ENCODE assay signal across 11 cellular contexts in genomic region chr17:48244121-48244711, GRCh38.
DNase-seq lines count a peak whose midpoint lies in the region; ATAC-seq, FAIRE-seq and TF ChIP-seq lines count a peak whose summit lies in the region.
"Had no signal": no experiment of that assay in that cellular context is flagged by ENCODE, and none has a peak within 500 bp of the region (broad histone marks: within the 10 kb centered on the region; RNA-seq: fewer than 3 reads in every experiment).

No MANE protein-coding gene starts in this region.

- H3K27ac Mint-ChIP-seq in HFFc6, result peak overlapping the region; percentile 77

- 0 out of 22 replicates have a peak, but pooled peaks cover 0 to 3% (median 0%) of the 10 kb centered on the region in 11 experiments for H3K27me3 ChIP-seq in BLaER1 treated with 17β-estradiol and CSF1 and Interleukin-3, amounts not matched to agents 10 nM and 100 nM
- H3K27me3 ChIP-seq in kidney epithelial cell (ENCODE audit: control insufficient read depth, insufficient read depth, low read length), result no peaks in the 10 kb centered on the region

- H3K4me3 ChIP-seq in BLaER1 treated with 17β-estradiol and CSF1 and Interleukin-3, amounts not matched to agents 10 nM and 100 nM, result no peak overlapping the region
- no peak overlapping the region for H3K4me3 ChIP-seq in kidney epithelial cell (ENCODE audit: low read depth, low read length)

- ATAC-seq in SK-N-SH treated with all-trans-retinoic acid at 6 μM for 48 hours, result no peak
- ATAC-seq: activated CD8-positive, alpha-beta memory T cell treated with anti-CD3 and anti-CD28 coated beads, Interleukin-2, amount 10 ng/mL, durations not matched to agents 7 days and 5 days had no signal

- H3K9me3 Mint-ChIP-seq in HFFc6, result no peaks in the 10 kb centered on the region

- H3K4me3 Mint-ChIP-seq in HFFc6, result peak overlapping the region; percentile 50
- H3K4me3 Mint-ChIP-seq: activated CD8-positive, alpha-beta memory T cell treated with anti-CD3 and anti-CD28 coated beads, Interleukin-2, amount 10 ng/mL, durations not matched to agents 7 days and 5 days had no signal

- H3K9me3 ChIP-seq in BLaER1 treated with 17β-estradiol and CSF1 and Interleukin-3, amounts not matched to agents 10 nM and 100 nM (replicated peaks in 1 of 11), result no peaks in the 10 kb centered on the region

- no peak for TF ChIP-seq CTCF in HFFc6 (IDR thresholded peaks at IDR 0.05)
- TF ChIP-seq CTCF in kidney epithelial cell (IDR thresholded peaks at IDR 0.05; ENCODE audit: insufficient read depth, low read length, poor library complexity, severe bottlenecking), result no peak

- peaks cover 2% of the 10 kb centered on the region for H3K27me3 Mint-ChIP-seq in HFFc6 (ENCODE audit: insufficient read depth)
- H3K27me3 Mint-ChIP-seq: activated CD8-positive, alpha-beta memory T cell treated with anti-CD3 and anti-CD28 coated beads, Interleukin-2, amount 10 ng/mL, durations not matched to agents 7 days and 5 days had no signal

- peak overlapping the region in 5 of 11 experiments; percentile 14 to 69 (median 41); a peak in 7 of 22 replicates for H3K27ac ChIP-seq in BLaER1 treated with 17β-estradiol and CSF1 and Interleukin-3, amounts not matched to agents 10 nM and 100 nM

- no peak overlapping the region; a peak in 1 of 22 replicates for H3K9ac ChIP-seq in BLaER1 treated with 17β-estradiol and CSF1 and Interleukin-3, amounts not matched to agents 10 nM and 100 nM

- peak; percentile 91 for FAIRE-seq in TTC549 (lab: Jason Lieb, UNC)

- H3K4me1 ChIP-seq in BLaER1 treated with 17β-estradiol and CSF1 and Interleukin-3, amounts not matched to agents 10 nM and 100 nM, result peaks cover 35 to 59% (median 40%) of the 10 kb centered on the region in 10 experiments

- no peaks in the 10 kb centered on the region for H4K20me1 ChIP-seq in BLaER1 treated with 17β-estradiol and CSF1 and Interleukin-3, amounts not matched to agents 10 nM and 100 nM

- no peaks in the 10 kb centered on the region for H3K36me3 ChIP-seq in BLaER1 treated with 17β-estradiol and CSF1 and Interleukin-3, amounts not matched to agents 10 nM and 100 nM
- H3K36me3 ChIP-seq in kidney epithelial cell (ENCODE audit: control insufficient read depth, insufficient read depth, low read length), result no peaks in the 10 kb centered on the region

- H3K4me1 Mint-ChIP-seq in HFFc6 (ENCODE audit: low read depth), result peaks cover 61% of the 10 kb centered on the region

- H3K36me3 Mint-ChIP-seq in HFFc6 (ENCODE audit: low read depth), result no peaks in the 10 kb centered on the region

- DNase-seq in HFFc6 (peak; percentile 51), kidney epithelial cell (ENCODE audit: low read depth) (peak; percentile 69), epidermal melanocyte (ENCODE audit: insufficient read length, low spot score) (no peak), ecto neural progenitor cell (ENCODE audit: low spot score) (no peak)
- DNase-seq in activated naive CD4-positive, alpha-beta T cell (lab: John Stamatoyannopoulos, UW), result no peak
- DNase-seq: activated CD8-positive, alpha-beta memory T cell treated with anti-CD3 and anti-CD28 coated beads, Interleukin-2, amount 10 ng/mL, durations not matched to agents 7 days and 5 days; NCI-H345; retina had no signal

- peak overlapping the region; percentile 33 to 80 (median 55) for H3K4me2 ChIP-seq in BLaER1 treated with 17β-estradiol and CSF1 and Interleukin-3, amounts not matched to agents 10 nM and 100 nM

TF ChIP-seq in SK-N-SH treated with all-trans-retinoic acid at 6 μM for 48 hours, 23 proteins besides CTCF, POLR2A, EP300 and RAD21:
- TF ChIP-seq RARB (CRISPR knock-in tag; IDR thresholded peaks at IDR 0.05) (no peak), TCF4 (CRISPR knock-in tag; IDR thresholded peaks at IDR 0.05; ENCODE audit: borderline replicate concordance) (no peak), ZFP3 (CRISPR knock-in tag; IDR thresholded peaks at IDR 0.05) (no peak), ARNTL (CRISPR knock-in tag; IDR thresholded peaks at IDR 0.05; ENCODE audit: borderline replicate concordance, low read depth) (no peak), ZNF8 (CRISPR knock-in tag; IDR thresholded peaks at IDR 0.05) (no peak), CREB5 (CRISPR knock-in tag; IDR thresholded peaks at IDR 0.05; ENCODE audit: low read depth) (no peak), ZFP30 (CRISPR knock-in tag; IDR thresholded peaks at IDR 0.05) (no peak), SNAI2 (CRISPR knock-in tag; IDR thresholded peaks at IDR 0.05) (no peak)
- TF ChIP-seq, protein P1, sequence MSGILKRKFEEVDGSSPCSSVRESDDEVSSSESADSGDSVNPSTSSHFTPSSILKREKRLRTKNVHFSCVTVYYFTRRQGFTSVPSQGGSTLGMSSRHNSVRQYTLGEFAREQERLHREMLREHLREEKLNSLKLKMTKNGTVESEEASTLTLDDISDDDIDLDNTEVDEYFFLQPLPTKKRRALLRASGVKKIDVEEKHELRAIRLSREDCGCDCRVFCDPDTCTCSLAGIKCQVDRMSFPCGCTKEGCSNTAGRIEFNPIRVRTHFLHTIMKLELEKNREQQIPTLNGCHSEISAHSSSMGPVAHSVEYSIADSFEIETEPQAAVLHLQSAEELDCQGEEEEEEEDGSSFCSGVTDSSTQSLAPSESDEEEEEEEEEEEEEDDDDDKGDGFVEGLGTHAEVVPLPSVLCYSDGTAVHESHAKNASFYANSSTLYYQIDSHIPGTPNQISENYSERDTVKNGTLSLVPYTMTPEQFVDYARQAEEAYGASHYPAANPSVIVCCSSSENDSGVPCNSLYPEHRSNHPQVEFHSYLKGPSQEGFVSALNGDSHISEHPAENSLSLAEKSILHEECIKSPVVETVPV (CRISPR knock-in tag; IDR thresholded peaks at IDR 0.05), result no peak
- TF ChIP-seq, protein P2, sequence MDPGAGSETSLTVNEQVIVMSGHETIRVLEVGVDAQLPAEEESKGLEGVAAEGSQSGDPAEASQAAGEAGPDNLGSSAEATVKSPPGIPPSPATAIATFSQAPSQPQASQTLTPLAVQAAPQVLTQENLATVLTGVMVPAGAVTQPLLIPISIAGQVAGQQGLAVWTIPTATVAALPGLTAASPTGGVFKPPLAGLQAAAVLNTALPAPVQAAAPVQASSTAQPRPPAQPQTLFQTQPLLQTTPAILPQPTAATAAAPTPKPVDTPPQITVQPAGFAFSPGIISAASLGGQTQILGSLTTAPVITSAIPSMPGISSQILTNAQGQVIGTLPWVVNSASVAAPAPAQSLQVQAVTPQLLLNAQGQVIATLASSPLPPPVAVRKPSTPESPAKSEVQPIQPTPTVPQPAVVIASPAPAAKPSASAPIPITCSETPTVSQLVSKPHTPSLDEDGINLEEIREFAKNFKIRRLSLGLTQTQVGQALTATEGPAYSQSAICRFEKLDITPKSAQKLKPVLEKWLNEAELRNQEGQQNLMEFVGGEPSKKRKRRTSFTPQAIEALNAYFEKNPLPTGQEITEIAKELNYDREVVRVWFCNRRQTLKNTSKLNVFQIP (CRISPR knock-in tag; IDR thresholded peaks at IDR 0.05; ENCODE audit: borderline replicate concordance, low read depth), result no peak

Comparison
In these comparisons a context has a peak if more than half of its experiments do, and no peak if none do; other contexts are left out.
1. DNase-seq: peak in HFFc6 (single experiment) and kidney epithelial cell (single experiment); none in epidermal melanocyte (single experiment), ecto neural progenitor cell (single experiment) and activated naive CD4-positive, alpha-beta T cell (0 of 4).